ENCODE assay signal across 12 cellular contexts in genomic region chr10:13776861-13777301, GRCh38.
DNase-seq lines count a peak whose midpoint lies in the region; ATAC-seq and TF ChIP-seq lines count a peak whose summit lies in the region.
"Had no signal": no experiment of that assay in that cellular context is flagged by ENCODE, and none has a peak within 500 bp of the region (broad histone marks: within the 10 kb centered on the region; RNA-seq: fewer than 3 reads in every experiment).

No MANE protein-coding gene starts in this region.

- intact Hi-C loops in dorsolateral prefrontal cortex (cut with DNase I), result no loop called here

- peak; percentile 49 for ATAC-seq in GM18907 (IDR thresholded peaks at IDR 0.05; ENCODE audit: unreplicated experiment)
- ATAC-seq in HG03342 (IDR thresholded peaks at IDR 0.05; ENCODE audit: unreplicated experiment), result peak; percentile 40
- ATAC-seq in stimulated activated memory B cell treated with anti-CD40 and anti-IgM and Interleukin-4, amounts not matched to agents 10 μg/mL and 1 μg/mL and 100 μg/mL, for 72 hours, result peak; percentile 91
- ATAC-seq: gastrocnemius medialis had no signal

- H3K27me3 Mint-ChIP-seq in stimulated activated memory B cell treated with anti-CD40 and anti-IgM and Interleukin-4, amounts not matched to agents 10 μg/mL and 1 μg/mL and 100 μg/mL, for 72 hours, result peaks cover 37% of the 10 kb centered on the region

- peaks cover 26% of the 10 kb centered on the region for H3K4me1 Mint-ChIP-seq in stimulated activated memory B cell treated with anti-CD40 and anti-IgM and Interleukin-4, amounts not matched to agents 10 μg/mL and 1 μg/mL and 100 μg/mL, for 72 hours
- H3K4me1 Mint-ChIP-seq: activated naive CD8-positive, alpha-beta T cell treated with anti-CD3 and anti-CD28 coated beads, Interleukin-2, amount 10 ng/mL, durations not matched to agents 7 days and 5 days had no signal

- no peak for TF ChIP-seq CTCF in dorsolateral prefrontal cortex (IDR thresholded peaks at IDR 0.05 in 54 of 56, conservative IDR thresholded peaks at IDR 0.05 in 2 of 56; ENCODE audit: low read depth in 1 of 56, partially characterized antibody in 56 of 56)

- peak overlapping the region in 2 of 59 donors; percentile 36 to 39 for H3K27ac ChIP-seq in dorsolateral prefrontal cortex
- H3K27ac ChIP-seq: gastrocnemius medialis had no signal

- H3K4me3 ChIP-seq in dorsolateral prefrontal cortex, result no peak overlapping the region
- H3K4me3 ChIP-seq: gastrocnemius medialis had no signal

- no peak overlapping the region for H3K4me3 Mint-ChIP-seq in stimulated activated memory B cell treated with anti-CD40 and anti-IgM and Interleukin-4, amounts not matched to agents 10 μg/mL and 1 μg/mL and 100 μg/mL, for 72 hours
- H3K4me3 Mint-ChIP-seq: activated naive CD8-positive, alpha-beta T cell treated with anti-CD3 and anti-CD28 coated beads, Interleukin-2, amount 10 ng/mL, durations not matched to agents 7 days and 5 days had no signal

- H3K27me3 ChIP-seq in dorsolateral prefrontal cortex, result no peaks in the 10 kb centered on the region
- H3K27me3 ChIP-seq: gastrocnemius medialis had no signal

- H3K27ac Mint-ChIP-seq in stimulated activated memory B cell treated with anti-CD40 and anti-IgM and Interleukin-4, amounts not matched to agents 10 μg/mL and 1 μg/mL and 100 μg/mL, for 72 hours, result peak overlapping the region; percentile 32
- H3K27ac Mint-ChIP-seq: activated naive CD8-positive, alpha-beta T cell treated with anti-CD3 and anti-CD28 coated beads, Interleukin-2, amount 10 ng/mL, durations not matched to agents 7 days and 5 days had no signal

- DNase-seq in amniotic epithelial cell (ENCODE audit: low read depth) (peak; percentile 75), NCI-H2171 (lab: John Stamatoyannopoulos, UW) (no peak), dorsolateral prefrontal cortex (no peak), HUDEP-2 (lab: John Stamatoyannopoulos, UW; ENCODE audit: unreplicated experiment in 76 of 76) (no peak)
- no peak for DNase-seq in activated CD4-positive, alpha-beta T cell treated with anti-CD3 and anti-CD28 coated beads for 4 hours
- DNase-seq: activated naive CD8-positive, alpha-beta T cell treated with anti-CD3 and anti-CD28 coated beads, Interleukin-2, amount 10 ng/mL, durations not matched to agents 7 days and 5 days; gastrocnemius medialis; NCI-H2029; stimulated activated CD4-positive, alpha-beta T cell treated with anti-CD3 and anti-CD28 coated beads, Interleukin-1b, Interleukin-23, amount 100 ng/mL, for 48 hours had no signal

- no peaks in the 10 kb centered on the region for H3K36me3 Mint-ChIP-seq in stimulated activated memory B cell treated with anti-CD40 and anti-IgM and Interleukin-4, amounts not matched to agents 10 μg/mL and 1 μg/mL and 100 μg/mL, for 72 hours
- H3K36me3 Mint-ChIP-seq: activated naive CD8-positive, alpha-beta T cell treated with anti-CD3 and anti-CD28 coated beads, Interleukin-2, amount 10 ng/mL, durations not matched to agents 7 days and 5 days had no signal

- H3K9me3 Mint-ChIP-seq in stimulated activated memory B cell treated with anti-CD40 and anti-IgM and Interleukin-4, amounts not matched to agents 10 μg/mL and 1 μg/mL and 100 μg/mL, for 72 hours, result no peaks in the 10 kb centered on the region
- H3K9me3 Mint-ChIP-seq: activated naive CD8-positive, alpha-beta T cell treated with anti-CD3 and anti-CD28 coated beads, Interleukin-2, amount 10 ng/mL, durations not matched to agents 7 days and 5 days had no signal

Comparison
In these comparisons a context has a peak if more than half of its experiments do, and no peak if none do; other contexts are left out.
1. ATAC-seq: peak in every context shown above with its lines; median percentile 91 in stimulated activated memory B cell treated with anti-CD40 and anti-IgM and Interleukin-4, amounts not matched to agents 10 μg/mL and 1 μg/mL and 100 μg/mL, for 72 hours; 49 in GM18907; 40 in HG03342.